9 cellular contexts compared by ENCODE assay signal in genomic region chr9:14311940-14312572, GRCh38. TPM values are rescaled to one million over a fixed set of nuclear protein-coding genes. Genes with fewer than 3 reads are reported as not detected.
DNase-seq lines count a peak whose midpoint lies in the region; ATAC-seq and TF ChIP-seq lines count a peak whose summit lies in the region.
"Had no signal": no experiment of that assay in that cellular context is flagged by ENCODE, and none has a peak within 500 bp of the region (broad histone marks: within the 10 kb centered on the region; RNA-seq: fewer than 3 reads in every experiment).

No MANE protein-coding gene starts in this region.

- DNase-seq in Caco-2 (no peak), SK-N-SH (no peak), foreskin fibroblast (peak in 1 of 2 donors; percentile 7), HuH-7 (ENCODE audit: low spot score) (no peak)
- no peak for DNase-seq in naive thymus-derived CD8-positive, alpha-beta T cell
- DNase-seq in activated CD4-positive, alpha-beta T cell treated with anti-CD3 and anti-CD28 coated beads, Interleukin-2, amount 10 ng/mL, durations not matched to agents 7 days and 5 days, result no peak
- DNase-seq: activated CD8-positive, alpha-beta memory T cell treated with anti-CD3 and anti-CD28 coated beads, Interleukin-2, amount 50 U/mL, for 4 hours had no signal

- no peaks in the 10 kb centered on the region for H3F3A ChIP-seq in SK-N-SH (replicated peaks; ENCODE audit: insufficient read depth)

- H3K9me3 ChIP-seq in Caco-2 (no peaks in the 10 kb centered on the region), SK-N-SH (no peaks in the 10 kb centered on the region), parathyroid adenoma (ENCODE audit: control insufficient read depth, low read length) (no peaks in the 10 kb centered on the region)

- H3K4me1 Mint-ChIP-seq in Caco-2 (ENCODE audit: low read depth, unreplicated experiment), result peaks cover 6% of the 10 kb centered on the region
- H3K4me1 Mint-ChIP-seq in naive thymus-derived CD8-positive, alpha-beta T cell, result peaks cover 8 to 23% (median 20%) of the 10 kb centered on the region in 4 donors
- H3K4me1 Mint-ChIP-seq in activated CD4-positive, alpha-beta T cell treated with anti-CD3 and anti-CD28 coated beads, Interleukin-2, amount 10 ng/mL, durations not matched to agents 7 days and 5 days, result peaks cover 14% of the 10 kb centered on the region

- no peak overlapping the region for H3K27ac Mint-ChIP-seq in Caco-2 (ENCODE audit: unreplicated experiment)
- H3K27ac Mint-ChIP-seq in naive thymus-derived CD8-positive, alpha-beta T cell, result no peak overlapping the region
- no peak overlapping the region for H3K27ac Mint-ChIP-seq in activated CD4-positive, alpha-beta T cell treated with anti-CD3 and anti-CD28 coated beads, Interleukin-2, amount 10 ng/mL, durations not matched to agents 7 days and 5 days

- peaks cover 34% of the 10 kb centered on the region for H4K20me1 ChIP-seq in SK-N-SH (ENCODE audit: insufficient read depth)

- H3K4me2 ChIP-seq in SK-N-SH (peak overlapping the region; percentile 91), parathyroid adenoma (ENCODE audit: low read length) (peak overlapping the region; percentile 85)

- no peaks in the 10 kb centered on the region for H3K9me3 Mint-ChIP-seq in Caco-2 (ENCODE audit: unreplicated experiment)
- H3K9me3 Mint-ChIP-seq in naive thymus-derived CD8-positive, alpha-beta T cell, result peaks cover 0 to 18% (median 0%) of the 10 kb centered on the region in 9 donors
- H3K9me3 Mint-ChIP-seq in activated CD4-positive, alpha-beta T cell treated with anti-CD3 and anti-CD28 coated beads, Interleukin-2, amount 10 ng/mL, durations not matched to agents 7 days and 5 days, result no peaks in the 10 kb centered on the region

- CTCF ChIA-PET in Caco-2 (lab: Charles Lee), result no interaction called here
- CTCF ChIA-PET in SK-N-SH (lab: Yijun Ruan, JAX), result interaction anchor here (0.7 to 1.7 kb wide), 9 partner anchors 12 to 865 kb away, joined by 3 to 7 read pairs (median 3); no protein-coding TSS in a partner anchor
- CTCF ChIA-PET in activated CD4-positive, alpha-beta T cell treated with anti-CD3 and anti-CD28 coated beads, Interleukin-2, amount 10 ng/mL, durations not matched to agents 7 days and 5 days (lab: Charles Lee), result no interaction called here

- H3K79me2 ChIP-seq in SK-N-SH (ENCODE audit: insufficient read depth) (peaks cover 66% of the 10 kb centered on the region), parathyroid adenoma (no peaks in the 10 kb centered on the region)

- H3K27me3 ChIP-seq in Caco-2 (replicated peaks; ENCODE audit: control insufficient read depth, insufficient read depth, low read length) (peaks cover 1% of the 10 kb centered on the region; the same call in 1 of the 2 replicates), SK-N-SH (ENCODE audit: insufficient read depth) (no peaks in the 10 kb centered on the region), parathyroid adenoma (ENCODE audit: control insufficient read depth, insufficient read depth, low read length) (peaks cover 4% of the 10 kb centered on the region)

- TF ChIP-seq CTCF in Caco-2 (IDR thresholded peaks at IDR 0.05; ENCODE audit: insufficient read depth in 1 of 2, low read depth in 1 of 2, low read length in 1 of 2, severe bottlenecking in 1 of 2, unreplicated experiment in 1 of 2) (no peak), SK-N-SH (IDR thresholded peaks at IDR 0.05) (no peak), foreskin fibroblast (IDR thresholded peaks at IDR 0.05; ENCODE audit: low read depth, low read length) (no peak), parathyroid adenoma (IDR thresholded peaks at IDR 0.05) (no peak)

- H3K27me3 Mint-ChIP-seq in Caco-2 (ENCODE audit: insufficient read depth, unreplicated experiment), result peaks cover 22% of the 10 kb centered on the region
- peaks cover 31 to 76% (median 55%) of the 10 kb centered on the region in 5 donors for H3K27me3 Mint-ChIP-seq in naive thymus-derived CD8-positive, alpha-beta T cell
- peaks cover 62% of the 10 kb centered on the region for H3K27me3 Mint-ChIP-seq in activated CD4-positive, alpha-beta T cell treated with anti-CD3 and anti-CD28 coated beads, Interleukin-2, amount 10 ng/mL, durations not matched to agents 7 days and 5 days

- H3K9ac ChIP-seq in SK-N-SH (peak overlapping the region; percentile 99), parathyroid adenoma (no peak overlapping the region)

- no peaks in the 10 kb centered on the region for H3K36me3 ChIP-seq in Caco-2 (ENCODE audit: control insufficient read depth, insufficient read depth, low read length)
- H3K36me3 ChIP-seq in SK-N-SH (replicated peaks in 1 of 2; ENCODE audit: control insufficient read depth in 1 of 2, insufficient read depth in 2 of 2, low read length in 1 of 2), result peaks cover 2% of the 10 kb centered on the region in 2 experiments
- no peaks in the 10 kb centered on the region for H3K36me3 ChIP-seq in parathyroid adenoma (ENCODE audit: control insufficient read depth, insufficient read depth, low read length)

- H3K9me2 ChIP-seq in SK-N-SH, result no peaks in the 10 kb centered on the region

- H3K4me3 ChIP-seq in Caco-2 (ENCODE audit: low read depth, low read length) (no peak overlapping the region), SK-N-SH (ENCODE audit: low read depth in 2 of 2, low read length in 1 of 2) (peak overlapping the region; percentile 91 to 95), foreskin fibroblast (ENCODE audit: low read depth in 1 of 2, low read length in 2 of 2) (peak overlapping the region; percentile 57 to 72), parathyroid adenoma (ENCODE audit: low read depth, low read length) (peak overlapping the region; percentile 60)

- H3K4me3 Mint-ChIP-seq in Caco-2 (ENCODE audit: unreplicated experiment), result peak overlapping the region; percentile 76
- peak overlapping the region in 3 of 10 donors; percentile 28 to 44 (median 39) for H3K4me3 Mint-ChIP-seq in naive thymus-derived CD8-positive, alpha-beta T cell
- no peak overlapping the region for H3K4me3 Mint-ChIP-seq in activated CD4-positive, alpha-beta T cell treated with anti-CD3 and anti-CD28 coated beads, Interleukin-2, amount 10 ng/mL, durations not matched to agents 7 days and 5 days

- no peaks in the 10 kb centered on the region; the same call in 1 of the 2 replicates for H3K4me1 ChIP-seq in Caco-2
- H3K4me1 ChIP-seq in SK-N-SH (ENCODE audit: control insufficient read depth in 1 of 2, insufficient read depth in 2 of 2, low read depth in 1 of 2, low read length in 1 of 2), result peaks cover 11 to 27% of the 10 kb centered on the region in 2 experiments
- no peaks in the 10 kb centered on the region for H3K4me1 ChIP-seq in parathyroid adenoma

- TF ChIP-seq RAD21 in SK-N-SH (IDR thresholded peaks at IDR 0.05; ENCODE audit: low read length), result peak; percentile 1; the same call in 1 of the 2 replicates

- BruUV-seq in Caco-2 (replicated peaks; lab: Mats Ljungman, UMichigan), result no TSS peak

- intact Hi-C loops in Caco-2 (cut with micrococcal nuclease; ENCODE audit: unreplicated experiment), result no loop called here

- H3K27ac ChIP-seq in SK-N-SH (ENCODE audit: low read depth in 2 of 2, low read length in 1 of 2), result peak overlapping the region; percentile 90 to 99; a peak in 3 of 4 replicates
- H3K27ac ChIP-seq in parathyroid adenoma, result no peak overlapping the region

- H2AFZ ChIP-seq in SK-N-SH (ENCODE audit: low read depth), result no peak overlapping the region
- no peak overlapping the region for H2AFZ ChIP-seq in parathyroid adenoma

- no peak for ATAC-seq in naive thymus-derived CD8-positive, alpha-beta T cell
- ATAC-seq in GM21526 (IDR thresholded peaks at IDR 0.05; ENCODE audit: low FRiP score, unreplicated experiment), result no peak

- POLR2A ChIA-PET in Caco-2 (lab: Charles Lee) (no interaction called here), SK-N-SH (lab: Yijun Ruan, JAX) (interaction anchor here (0.6 to 1.4 kb wide), 3 partner anchors 11 to 122 kb away, joined by 3 to 4 read pairs (median 4); no protein-coding TSS in a partner anchor)
- POLR2A ChIA-PET in naive thymus-derived CD8-positive, alpha-beta T cell (lab: Charles Lee), result no interaction called here
- POLR2A ChIA-PET in activated CD4-positive, alpha-beta T cell treated with anti-CD3 and anti-CD28 coated beads, Interleukin-2, amount 10 ng/mL, durations not matched to agents 7 days and 5 days (lab: Charles Lee), result no interaction called here

- no peak for TF ChIP-seq EP300 in SK-N-SH (IDR thresholded peaks at IDR 0.05; ENCODE audit: borderline replicate concordance in 1 of 2, low read depth in 1 of 2, low read length in 1 of 2)

- no peaks in the 10 kb centered on the region for H3K36me3 Mint-ChIP-seq in Caco-2 (ENCODE audit: insufficient read depth, unreplicated experiment)
- H3K36me3 Mint-ChIP-seq in naive thymus-derived CD8-positive, alpha-beta T cell, result peaks cover 0 to 12% (median 2%) of the 10 kb centered on the region in 3 donors
- H3K36me3 Mint-ChIP-seq in activated CD4-positive, alpha-beta T cell treated with anti-CD3 and anti-CD28 coated beads, Interleukin-2, amount 10 ng/mL, durations not matched to agents 7 days and 5 days (ENCODE audit: low read depth), result peaks cover 4% of the 10 kb centered on the region

- WGBS in SK-N-SH (ENCODE audit: low lambda C conversion rate), result 2% methylated on average over 6 of the region's 6 CpGs

TF ChIP-seq in SK-N-SH, 30 proteins besides CTCF, POLR2A, EP300 and RAD21 (continues in another document):
- TF ChIP-seq FOXM1 (IDR thresholded peaks at IDR 0.05; ENCODE audit: low read depth), result no peak
- no peak for TF ChIP-seq RXRA (IDR thresholded peaks at IDR 0.05; ENCODE audit: borderline replicate concordance, low read depth)
- TF ChIP-seq CHD2 (IDR thresholded peaks at IDR 0.05; ENCODE audit: low read length, partially characterized antibody), result no peak
- no peak for TF ChIP-seq RFX5 (IDR thresholded peaks at IDR 0.05; ENCODE audit: low read length)
- no peak for TF ChIP-seq IRF3 (IDR thresholded peaks at IDR 0.05; ENCODE audit: low read depth, low read length)
- TF ChIP-seq FOSL2 (IDR thresholded peaks at IDR 0.05; ENCODE audit: borderline replicate concordance, low read depth), result no peak
- peak; percentile 36; the same call in 1 of the 2 replicates for TF ChIP-seq NFIC (IDR thresholded peaks at IDR 0.05; ENCODE audit: borderline replicate concordance)

RNA-seq across cellular contexts. Expression of gene NFIB, which starts 1.9 kb away (rescaled TPM):
- 0.44 and 0.61 TPM in 2 replicates for total RNA-seq in Caco-2 (2022)
- polyA plus RNA-seq in SK-N-SH (2012; rRNA removed), result 8.1 and 9.2 TPM in 2 replicates
- 9.4 TPM in 2 replicates for polyA plus RNA-seq in SK-N-SH (2012; cell fraction: cytosol; rRNA removed)
- 12.0 and 18.7 TPM in 2 replicates for polyA plus RNA-seq in SK-N-SH (2012; cell fraction: nucleus; rRNA removed)
- not detected for total RNA-seq in naive thymus-derived CD8-positive, alpha-beta T cell
- polyA plus RNA-seq in naive thymus-derived CD8-positive, alpha-beta T cell, result under 1 TPM in 1 of 3 donors, not detected in 2; 0.22 TPM
- total RNA-seq in activated CD4-positive, alpha-beta T cell treated with anti-CD3 and anti-CD28 coated beads, Interleukin-2, amount 10 ng/mL, durations not matched to agents 7 days and 5 days, result not detected
